In the genomic region with DNA sequence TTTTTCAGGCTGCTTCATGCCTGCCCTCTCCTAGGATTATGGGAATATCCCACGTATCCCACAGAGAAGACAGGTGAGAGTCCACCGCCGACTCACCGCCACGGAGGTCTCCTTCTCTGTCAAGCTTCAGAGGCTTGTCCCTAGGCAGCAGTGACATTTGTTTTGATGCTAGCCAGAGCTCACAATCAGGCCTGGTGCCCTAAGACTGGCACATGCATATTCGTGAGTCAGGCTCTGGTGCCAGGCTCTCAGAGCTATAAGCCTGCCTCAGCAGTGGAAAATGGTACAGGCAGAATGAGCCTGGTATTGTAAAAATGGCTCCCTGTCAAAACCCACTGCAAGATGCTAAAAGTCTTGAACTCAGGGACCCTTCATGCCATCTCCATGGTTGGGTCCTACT, we compare ENCODE assay signal across 25 cellular contexts.
"Had no signal": no experiment of that assay in that cellular context is flagged by ENCODE, and none has a peak within 500 bp of the region (broad histone marks: within the 10 kb centered on the region; RNA-seq: fewer than 3 reads in every experiment).

No MANE protein-coding gene starts in this region.

- H3K36me3 ChIP-seq: neural progenitor cell, ovary, right lobe of liver, sigmoid colon, stomach, thoracic aorta, thyroid gland, tibial nerve, upper lobe of left lung, vagina had no signal

- H3K27ac ChIP-seq: neural progenitor cell, ovary, parathyroid adenoma, psoas muscle, right lobe of liver, sigmoid colon, stomach, thoracic aorta, thyroid gland, tibial nerve, upper lobe of left lung, vagina had no signal

- H3K9me3 ChIP-seq: ovary, psoas muscle, right lobe of liver, sigmoid colon, stomach, thoracic aorta, thyroid gland, tibial nerve, upper lobe of left lung, vagina had no signal

- H3K4me3 ChIP-seq: neural progenitor cell, ovary, psoas muscle, right lobe of liver, sigmoid colon, stomach, thoracic aorta, thyroid gland, tibial nerve, upper lobe of left lung, vagina had no signal

- DNase-seq: naive thymus-derived CD4-positive, alpha-beta T cell; natural killer cell; occipital lobe; ovary; posterior cingulate gyrus; psoas muscle; right lobe of liver; sigmoid colon; small intestine; stimulated activated CD4-positive, alpha-beta T cell treated with anti-CD3 and anti-CD28 coated beads, Interleukin-15, amount 100 ng/mL, for 24 hours; stimulated activated CD4-positive, alpha-beta T cell treated with anti-CD3 and anti-CD28 coated beads, Interleukin-2, amount 100 ng/mL, for 24 hours; stimulated activated CD4-positive, alpha-beta T cell treated with anti-CD3 and anti-CD28 coated beads, Interleukin-2, amount 100 ng/mL, for 48 hours; stimulated activated CD4-positive, alpha-beta T cell treated with anti-CD3 and anti-CD28 coated beads, Interleukin-4, amount 100 ng/mL, for 24 hours; stimulated activated naive B cell treated with anti-CD40 and anti-IgM and Interleukin-4, amounts not matched to agents 10 μg/mL and 1 μg/mL and 100 μg/mL, for 72 hours; stimulated activated naive CD4-positive, alpha-beta T cell treated with Interleukin-2 at 50 U/mL for 16 hours; stomach; thyroid gland; trophoblast cell; upper lobe of left lung had no signal

- H3K27me3 ChIP-seq: neural progenitor cell, ovary, right lobe of liver, sigmoid colon, stomach, thyroid gland, tibial nerve, upper lobe of left lung, vagina had no signal

- H3K4me1 ChIP-seq: neural progenitor cell, parathyroid adenoma, psoas muscle, right lobe of liver, stomach, thyroid gland, tibial nerve, upper lobe of left lung, vagina had no signal

- ATAC-seq: naive thymus-derived CD4-positive, alpha-beta T cell; natural killer cell; psoas muscle; right lobe of liver; stimulated activated effector memory CD8-positive, alpha-beta T cell treated with anti-CD3 and anti-CD28 coated beads, Interleukin-12 subunit alpha, Interleukin-12 subunit beta, amount 100 ng/mL, for 72 hours; stimulated activated naive B cell treated with anti-CD40 and anti-IgM and Interleukin-4, amounts not matched to agents 10 μg/mL and 1 μg/mL and 100 μg/mL, for 72 hours had no signal
